In the genomic region with DNA sequence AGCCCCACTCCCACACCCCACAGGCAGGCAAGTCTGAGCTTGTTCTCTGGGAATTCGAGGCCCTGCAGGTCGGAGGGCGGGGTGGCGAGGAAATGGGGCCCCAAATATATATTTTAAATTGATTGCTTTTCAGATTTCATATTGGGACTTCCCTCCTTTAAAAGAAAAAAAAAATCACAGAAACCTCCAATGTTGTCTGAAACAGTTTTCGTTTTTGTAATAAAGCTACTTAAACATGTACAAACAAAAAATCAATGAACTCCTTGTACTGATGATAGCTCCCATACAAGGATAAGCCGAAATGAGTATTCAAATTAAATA, we compare ENCODE assay signal across 16 cellular contexts. TPM values are rescaled to one million over a fixed set of nuclear protein-coding genes. Genes with fewer than 3 reads are reported as not detected.
DNase-seq lines count a peak whose midpoint lies in the region; ATAC-seq and TF ChIP-seq lines count a peak whose summit lies in the region.
"Had no signal": no experiment of that assay in that cellular context is flagged by ENCODE, and none has a peak within 500 bp of the region (broad histone marks: within the 10 kb centered on the region; RNA-seq: fewer than 3 reads in every experiment).

No MANE protein-coding gene starts in this region.

- H3K4me2 ChIP-seq in OCI-LY7 (ENCODE audit: low read length) = no peak overlapping the region
- H3K4me2 ChIP-seq: A549; BLaER1 treated with 17β-estradiol and CSF1 and Interleukin-3, amounts not matched to agents 10 nM and 100 nM had no signal

- H3K4me1 Mint-ChIP-seq in natural killer cell (peaks cover 0 to 9% of the 10 kb centered on the region in 2 donors), endodermal cell (peaks cover 3% of the 10 kb centered on the region)
- peaks cover 0 to 5% of the 10 kb centered on the region in 2 donors for H3K4me1 Mint-ChIP-seq in natural killer cell treated with Interleukin-12 subunit alpha and Interleukin-12 subunit beta and Interleukin-15 and Interleukin-18, amount 100 ng/mL, for 72 hours (ENCODE audit: low read depth in 2 of 2)

- H3K4me1 ChIP-seq in OCI-LY7 (ENCODE audit: insufficient read depth, low read length, poor library complexity, severe bottlenecking) (no peaks in the 10 kb centered on the region), endodermal cell (ENCODE audit: control insufficient read depth, insufficient read depth, low read length) (peaks cover 3% of the 10 kb centered on the region)
- H3K4me1 ChIP-seq: A549, SJCRH30 had no signal

- H3K27ac Mint-ChIP-seq in natural killer cell (no peak overlapping the region), endodermal cell (no peak overlapping the region)
- H3K27ac Mint-ChIP-seq in natural killer cell treated with Interleukin-12 subunit alpha and Interleukin-12 subunit beta and Interleukin-15 and Interleukin-18, amount 100 ng/mL, for 72 hours = no peak overlapping the region

- H3K27ac ChIP-seq in OCI-LY7 (ENCODE audit: low read depth, low read length, poor library complexity, severe bottlenecking) (no peak overlapping the region), endodermal cell (ENCODE audit: low read depth, low read length) (no peak overlapping the region)
- H3K27ac ChIP-seq: A549; BLaER1 treated with 17β-estradiol and CSF1 and Interleukin-3, amounts not matched to agents 10 nM and 100 nM; SJCRH30 had no signal

- DNase-seq in natural killer cell (no peak), OCI-LY7 (ENCODE audit: low spot score) (no peak), endodermal cell (no peak), activated T-cell treated with anti-CD3 and anti-CD28 coated beads for 4 hours (no peak), islet precursor cell (no peak)
- DNase-seq in natural killer cell treated with Interleukin-12 subunit alpha and Interleukin-12 subunit beta and Interleukin-15 and Interleukin-18, amount 100 ng/mL, for 72 hours (ENCODE audit: low spot score) = no peak
- DNase-seq: DMS79, MV-4-11, NCI-H1694 treated with DMSO at 0.1 percent for 48 hours, NCI-H2227 treated with DMSO at 0.1 percent for 48 hours, NCI-H510A treated with DMSO at 0.1 percent for 48 hours had no signal

- peak; percentile 8 for TF ChIP-seq CTCF in natural killer cell (IDR thresholded peaks at IDR 0.05)
- TF ChIP-seq CTCF in OCI-LY7 (conservative IDR thresholded peaks at IDR 0.05; ENCODE audit: low read length) = 0 out of 2 replicates have a peak, but pooled peaks have one; percentile 17
- TF ChIP-seq CTCF in endodermal cell (conservative IDR thresholded peaks at IDR 0.05) = peak; percentile 24

- no peaks in the 10 kb centered on the region for H4K20me1 ChIP-seq in OCI-LY7 (ENCODE audit: insufficient read depth, low read length)
- H4K20me1 ChIP-seq: BLaER1 treated with 17β-estradiol and CSF1 and Interleukin-3, amounts not matched to agents 10 nM and 100 nM had no signal

- H3K9me2 ChIP-seq in OCI-LY7 (ENCODE audit: insufficient read depth, low read length) = no peaks in the 10 kb centered on the region

- H3K27me3 ChIP-seq in endodermal cell (ENCODE audit: control insufficient read depth, insufficient read depth, low read length, poor library complexity, severe bottlenecking) = peaks cover 3% of the 10 kb centered on the region
- H3K27me3 ChIP-seq: BLaER1 treated with 17β-estradiol and CSF1 and Interleukin-3, amounts not matched to agents 10 nM and 100 nM; SJCRH30 had no signal

- H2AFZ ChIP-seq in OCI-LY7 (ENCODE audit: low read length) = no peak overlapping the region

- ATAC-seq in natural killer cell (no peak), GM21786 (IDR thresholded peaks at IDR 0.05; ENCODE audit: unreplicated experiment) (no peak)
- ATAC-seq in natural killer cell treated with Interleukin-12 subunit alpha and Interleukin-12 subunit beta and Interleukin-15 and Interleukin-18, amount 100 ng/mL, for 72 hours = no peak

- H3K27me3 Mint-ChIP-seq in natural killer cell (ENCODE audit: low read depth in 2 of 2) = peaks cover 0 to 8% of the 10 kb centered on the region in 2 donors
- peaks cover 11 to 12% of the 10 kb centered on the region in 2 donors for H3K27me3 Mint-ChIP-seq in natural killer cell treated with Interleukin-12 subunit alpha and Interleukin-12 subunit beta and Interleukin-15 and Interleukin-18, amount 100 ng/mL, for 72 hours
- H3K27me3 Mint-ChIP-seq in endodermal cell (ENCODE audit: insufficient read depth) = peaks cover 22% of the 10 kb centered on the region

- BruUV-seq in OCI-LY7 (replicated peaks; lab: Mats Ljungman, UMichigan) = no TSS peak

- H3K9me3 ChIP-seq in OCI-LY7 (ENCODE audit: low read length) (no peaks in the 10 kb centered on the region), endodermal cell (ENCODE audit: control insufficient read depth, low read length) (no peaks in the 10 kb centered on the region)
- H3K9me3 ChIP-seq: SJCRH30 had no signal

- H3K9me3 Mint-ChIP-seq in natural killer cell (peaks cover 0 to 4% of the 10 kb centered on the region in 2 donors), endodermal cell (no peaks in the 10 kb centered on the region)
- peaks cover 4% of the 10 kb centered on the region for H3K9me3 Mint-ChIP-seq in natural killer cell treated with Interleukin-12 subunit alpha and Interleukin-12 subunit beta and Interleukin-15 and Interleukin-18, amount 100 ng/mL, for 72 hours

- H3K4me3 Mint-ChIP-seq in natural killer cell (no peak overlapping the region), endodermal cell (no peak overlapping the region)
- H3K4me3 Mint-ChIP-seq in natural killer cell treated with Interleukin-12 subunit alpha and Interleukin-12 subunit beta and Interleukin-15 and Interleukin-18, amount 100 ng/mL, for 72 hours = no peak overlapping the region

- H3K4me3 ChIP-seq in OCI-LY7 (ENCODE audit: low read depth, low read length, poor library complexity, severe bottlenecking) (no peak overlapping the region), endodermal cell (ENCODE audit: low read length) (no peak overlapping the region)
- H3K4me3 ChIP-seq: A549; BLaER1 treated with 17β-estradiol and CSF1 and Interleukin-3, amounts not matched to agents 10 nM and 100 nM; K562; SJCRH30 had no signal

- H3K9ac ChIP-seq in endodermal cell (ENCODE audit: extremely low read depth, low read length, poor library complexity, severe bottlenecking) = no peak overlapping the region
- H3K9ac ChIP-seq: BLaER1 treated with 17β-estradiol and CSF1 and Interleukin-3, amounts not matched to agents 10 nM and 100 nM had no signal

- CTCF ChIA-PET in OCI-LY7 (lab: Charles Lee; ENCODE audit: unreplicated experiment) = interaction anchor here (0.6 kb wide), 2 partner anchors 15 to 1873 kb away, joined by 4 to 13 read pairs; no protein-coding TSS in a partner anchor

- no peaks in the 10 kb centered on the region for H3K36me3 Mint-ChIP-seq in natural killer cell
- H3K36me3 Mint-ChIP-seq in natural killer cell treated with Interleukin-12 subunit alpha and Interleukin-12 subunit beta and Interleukin-15 and Interleukin-18, amount 100 ng/mL, for 72 hours = peaks cover 6% of the 10 kb centered on the region
- no peaks in the 10 kb centered on the region for H3K36me3 Mint-ChIP-seq in endodermal cell (ENCODE audit: low read depth)

- intact Hi-C loops in natural killer cell (cut with micrococcal nuclease) (loop anchor here (5.0 kb wide), 1 partner anchor 116 kb away; no protein-coding TSS in a partner anchor), OCI-LY7 (cut with micrococcal nuclease; ENCODE audit: unreplicated experiment) (loop anchor here (5.0 kb wide), 2 partner anchors 116 to 481 kb away; no protein-coding TSS in a partner anchor)

- POLR2A ChIA-PET in OCI-LY7 (lab: Charles Lee) = no interaction called here

- 43 to 83% methylated on average over 1 to 6 of the region's 6 CpGs for WGBS in endodermal cell (ENCODE audit: insufficient coverage in 1 of 2, insufficient read length in 1 of 2), 2 experiments

- H3K36me3 ChIP-seq in OCI-LY7 (ENCODE audit: insufficient read depth, low read length) (no peaks in the 10 kb centered on the region), endodermal cell (ENCODE audit: control insufficient read depth, insufficient read depth, low read length) (no peaks in the 10 kb centered on the region)
- H3K36me3 ChIP-seq: BLaER1 treated with 17β-estradiol and CSF1 and Interleukin-3, amounts not matched to agents 10 nM and 100 nM; SJCRH30 had no signal

- H3K79me2 ChIP-seq in OCI-LY7 (ENCODE audit: insufficient read depth, low read depth, low read length) = no peaks in the 10 kb centered on the region

RNA-seq across cellular contexts. Expression of a gene that starts 21.5 kb away (rescaled TPM):
- total RNA-seq in natural killer cell (1 to 10 TPM; 1.2 to 4.6 (median 2.4) TPM), OCI-LY7 (2022) (not detected in 2 replicates), endodermal cell (10 to 100 TPM; 10.4 to 26.5 TPM)
- 1 to 10 TPM in 1 of 2 donors, under 1 TPM in 1; 0.69 to 1.5 TPM for total RNA-seq in natural killer cell treated with Interleukin-12 subunit alpha and Interleukin-12 subunit beta and Interleukin-15 and Interleukin-18, amount 100 ng/mL, for 72 hours
- not detected in 2 replicates for total RNA-seq in OCI-LY7 (2014; rRNA removed; shearing (Covaris generic))
- polyA plus RNA-seq in endodermal cell (2013, experiment 1 of 2) = 24.9 TPM
- polyA plus RNA-seq in endodermal cell (2013, experiment 2 of 2) = 19.4 TPM
- total RNA-seq: K562, SJCRH30 had no signal
- polyA plus RNA-seq: K562 had no signal
